Comparison of ENCODE assay signal across 9 cellular contexts in the genomic region with DNA sequence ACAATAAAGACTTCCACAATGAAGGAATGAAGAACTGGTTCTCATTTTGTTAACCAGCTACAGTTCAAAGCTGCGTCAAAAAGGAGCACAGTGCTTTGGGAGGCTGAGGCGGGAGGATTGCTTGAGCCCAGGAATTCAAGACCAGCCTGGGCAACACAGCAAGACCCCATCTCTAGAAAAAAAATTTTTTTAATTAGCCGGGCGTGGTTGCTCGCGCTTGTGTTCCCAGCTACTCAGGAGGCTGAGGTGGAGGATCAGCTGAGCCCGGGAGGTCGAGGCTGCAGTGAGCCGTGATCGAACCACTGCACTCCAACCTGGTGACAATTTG. TPM values are rescaled to one million over a fixed set of nuclear protein-coding genes. Genes with fewer than 3 reads are reported as not detected.
DNase-seq lines count a peak whose midpoint lies in the region; ATAC-seq and TF ChIP-seq lines count a peak whose summit lies in the region.
"Had no signal": no experiment of that assay in that cellular context is flagged by ENCODE, and none has a peak within 500 bp of the region (broad histone marks: within the 10 kb centered on the region; RNA-seq: fewer than 3 reads in every experiment).

No MANE protein-coding gene starts in this region.

- no peaks in the 10 kb centered on the region for H3K9me3 Mint-ChIP-seq in dendritic cell treated with granulocyte-macrophage colony-stimulating factor and Interleukin-4, amounts not matched to agents 40 ng/mL and 50 ng/mL, for 4 days
- H3K9me3 Mint-ChIP-seq in natural killer cell treated with Interleukin-12 subunit alpha and Interleukin-12 subunit beta and Interleukin-15 and Interleukin-18, amount 100 ng/mL, for 72 hours = no peaks in the 10 kb centered on the region

- H3K4me1 Mint-ChIP-seq in dendritic cell treated with granulocyte-macrophage colony-stimulating factor and Interleukin-4, amounts not matched to agents 40 ng/mL and 50 ng/mL, for 4 days (ENCODE audit: low read depth) = peaks cover 40% of the 10 kb centered on the region
- peaks cover 12 to 23% of the 10 kb centered on the region in 2 donors for H3K4me1 Mint-ChIP-seq in natural killer cell treated with Interleukin-12 subunit alpha and Interleukin-12 subunit beta and Interleukin-15 and Interleukin-18, amount 100 ng/mL, for 72 hours (ENCODE audit: low read depth in 2 of 2)

- H3K36me3 Mint-ChIP-seq in dendritic cell treated with granulocyte-macrophage colony-stimulating factor and Interleukin-4, amounts not matched to agents 40 ng/mL and 50 ng/mL, for 4 days (ENCODE audit: low read depth) = no peaks in the 10 kb centered on the region
- no peaks in the 10 kb centered on the region for H3K36me3 Mint-ChIP-seq in natural killer cell treated with Interleukin-12 subunit alpha and Interleukin-12 subunit beta and Interleukin-15 and Interleukin-18, amount 100 ng/mL, for 72 hours

- peak overlapping the region; percentile 67 for H3K4me3 Mint-ChIP-seq in dendritic cell treated with granulocyte-macrophage colony-stimulating factor and Interleukin-4, amounts not matched to agents 40 ng/mL and 50 ng/mL, for 4 days
- H3K4me3 Mint-ChIP-seq in natural killer cell treated with Interleukin-12 subunit alpha and Interleukin-12 subunit beta and Interleukin-15 and Interleukin-18, amount 100 ng/mL, for 72 hours = peak overlapping the region; percentile 37

- H3K4me3 ChIP-seq in AG10803 (ENCODE audit: low read length) (peak overlapping the region; percentile 53), HFF-Myc (replicated peaks; ENCODE audit: low read depth, low read length) (peak overlapping the region; percentile 35)

- peaks cover 84% of the 10 kb centered on the region for H3K27me3 Mint-ChIP-seq in dendritic cell treated with granulocyte-macrophage colony-stimulating factor and Interleukin-4, amounts not matched to agents 40 ng/mL and 50 ng/mL, for 4 days
- peaks cover 50 to 58% of the 10 kb centered on the region in 2 donors for H3K27me3 Mint-ChIP-seq in natural killer cell treated with Interleukin-12 subunit alpha and Interleukin-12 subunit beta and Interleukin-15 and Interleukin-18, amount 100 ng/mL, for 72 hours

- ATAC-seq in natural killer cell treated with Interleukin-12 subunit alpha and Interleukin-12 subunit beta and Interleukin-15 and Interleukin-18, amount 100 ng/mL, for 72 hours = no peak
- ATAC-seq in HG03045 (IDR thresholded peaks at IDR 0.05; ENCODE audit: unreplicated experiment) (no peak), GM18870 (IDR thresholded peaks at IDR 0.05; ENCODE audit: unreplicated experiment) (no peak)

- intact Hi-C loops in dendritic cell treated with granulocyte-macrophage colony-stimulating factor and Interleukin-4, amounts not matched to agents 40 ng/mL and 50 ng/mL, for 4 days (cut with micrococcal nuclease) = loop anchor here (5.0 kb wide), 1 partner anchor 114 kb away; no protein-coding TSS in a partner anchor

- no peak overlapping the region for H3K27ac Mint-ChIP-seq in dendritic cell treated with granulocyte-macrophage colony-stimulating factor and Interleukin-4, amounts not matched to agents 40 ng/mL and 50 ng/mL, for 4 days
- no peak overlapping the region for H3K27ac Mint-ChIP-seq in natural killer cell treated with Interleukin-12 subunit alpha and Interleukin-12 subunit beta and Interleukin-15 and Interleukin-18, amount 100 ng/mL, for 72 hours

- TF ChIP-seq CTCF in AG10803 (conservative IDR thresholded peaks at IDR 0.05; ENCODE audit: low read length) = no peak
- no peak for TF ChIP-seq CTCF in HFF-Myc (IDR thresholded peaks at IDR 0.05; ENCODE audit: low read depth, low read length, missing control alignments)

- no peak for DNase-seq in AG10803 (ENCODE audit: low read depth)
- DNase-seq in HFF-Myc (ENCODE audit: extremely low read depth, low read depth) = no peak
- no peak for DNase-seq in natural killer cell treated with Interleukin-12 subunit alpha and Interleukin-12 subunit beta and Interleukin-15 and Interleukin-18, amount 100 ng/mL, for 72 hours (ENCODE audit: low spot score)
- DNase-seq in medulla oblongata (ENCODE audit: extremely low spot score) = no peak
- DNase-seq in NCI-H187 (lab: John Stamatoyannopoulos, UW) = no peak

RNA-seq across cellular contexts. Expression of gene SLC6A4, which starts 0.8 kb away (rescaled TPM):
- under 1 TPM in 1 of 2 donors, not detected in 1; 0.12 TPM for total RNA-seq in natural killer cell treated with Interleukin-12 subunit alpha and Interleukin-12 subunit beta and Interleukin-15 and Interleukin-18, amount 100 ng/mL, for 72 hours
- total RNA-seq: left ventricle myocardium superior had no signal

RNA-seq across cellular contexts. Expression of gene BLMH, which starts 55.5 kb away (rescaled TPM):
- 10 to 100 TPM; 52.5 to 97.5 TPM for total RNA-seq in natural killer cell treated with Interleukin-12 subunit alpha and Interleukin-12 subunit beta and Interleukin-15 and Interleukin-18, amount 100 ng/mL, for 72 hours
